8 cellular contexts compared by ENCODE assay signal in genomic region chr16:57185945-57186629, GRCh38. TPM values are rescaled to one million over a fixed set of nuclear protein-coding genes. Genes with fewer than 3 reads are reported as not detected.
DNase-seq lines count a peak whose midpoint lies in the region; ATAC-seq, FAIRE-seq and TF ChIP-seq lines count a peak whose summit lies in the region.

TSS of gene PSME3IP1 (minus strand) at chr16:57186039. CDS start at chr16:57173854, 12,185 bp downstream.
TSS of gene RSPRY1 (plus strand) at chr16:57186329. CDS start at chr16:57204659, 18,330 bp downstream.

- peak; percentile 67 for FAIRE-seq in keratinocyte (lab: Jason Lieb, UNC)

- no peaks in the 10 kb centered on the region for H3K9me3 ChIP-seq in keratinocyte (ENCODE audit: control insufficient read depth, low read depth, low read length)

- H3K36me3 ChIP-seq in keratinocyte (ENCODE audit: control insufficient read depth in 2 of 2, extremely low read depth in 1 of 2, insufficient read depth in 2 of 2, low read length in 2 of 2): peaks cover 3% of the 10 kb centered on the region in 2 experiments

- peak within 1 kb of the TSS; percentile 84 to 98 (median 96) for H3K4me3 ChIP-seq in keratinocyte (ENCODE audit: control insufficient read depth in 2 of 3, extremely low read depth in 1 of 3, insufficient read depth in 2 of 3, low read depth in 1 of 3, low read length in 3 of 3)

- H3K9ac ChIP-seq in keratinocyte (ENCODE audit: control insufficient read depth, extremely low read depth, insufficient read depth, low read length): peak within 1 kb of the TSS; percentile 97

- H3K27ac Mint-ChIP-seq in chondrocyte (ENCODE audit: unreplicated experiment): peak within 1 kb of the TSS; percentile 98

- H3K36me3 Mint-ChIP-seq in chondrocyte (ENCODE audit: low read depth): no peaks in the 10 kb centered on the region

- peaks cover 93% of the 10 kb centered on the region for H3K79me2 ChIP-seq in keratinocyte (ENCODE audit: control insufficient read depth, insufficient read depth, low read length)

- no peaks in the 10 kb centered on the region for H4K20me1 ChIP-seq in keratinocyte (ENCODE audit: control insufficient read depth, extremely low read depth, insufficient read depth, low read length)

- peaks cover 53% of the 10 kb centered on the region for H3K4me1 Mint-ChIP-seq in chondrocyte (ENCODE audit: low read depth)

- H3K4me1 ChIP-seq in keratinocyte (ENCODE audit: control insufficient read depth, extremely low read depth, insufficient read depth, low read length): peaks cover 26% of the 10 kb centered on the region

- H3K4me2 ChIP-seq in keratinocyte (ENCODE audit: control insufficient read depth, extremely low read depth, insufficient read depth, low read depth, low read length): peak within 1 kb of the TSS; percentile 98

- peak within 1 kb of the TSS; percentile 90 for H3K27ac ChIP-seq in keratinocyte (ENCODE audit: control insufficient read depth, insufficient read depth, low read length)

- TF ChIP-seq CTCF in chondrocyte (IDR thresholded peaks at IDR 0.05): no peak
- TF ChIP-seq CTCF in keratinocyte (optimal IDR thresholded peaks at IDR 0.05 in 1 of 3, IDR thresholded peaks at IDR 0.05 in 1 of 3, conservative IDR thresholded peaks at IDR 0.05 in 1 of 3; ENCODE audit: extremely low read depth in 1 of 3, insufficient read depth in 2 of 3, low read length in 3 of 3): no peak

- TF ChIP-seq POLR2A in GM19193 (IDR thresholded peaks at IDR 0.05; ENCODE audit: extremely low read depth, insufficient read depth, insufficient read length): peak; percentile 74

- H3K27me3 Mint-ChIP-seq in chondrocyte (ENCODE audit: low read depth): no peaks in the 10 kb centered on the region

- H2AFZ ChIP-seq in keratinocyte (ENCODE audit: control insufficient read depth, low read length): peak within 1 kb of the TSS; percentile 89

- H3K27me3 ChIP-seq in keratinocyte (ENCODE audit: control insufficient read depth, extremely low read depth, insufficient read depth, low read length): no peaks in the 10 kb centered on the region

- peak; percentile 97 for DNase-seq in AML-193 (lab: John Stamatoyannopoulos, UW)
- peak; percentile 90 for DNase-seq in NCI-H510A treated with DMSO at 0.1 percent for 48 hours (lab: John Stamatoyannopoulos, UW)
- DNase-seq in activated CD4-positive, alpha-beta T cell treated with anti-CD3 and anti-CD28 coated beads for 24 hours (ENCODE audit: low read depth in 2 of 2): peak; percentile 95 to 98
- DNase-seq in chondrocyte (ENCODE audit: low spot score): peak; percentile 97
- DNase-seq in keratinocyte (ENCODE audit: low read depth, low spot score): peak; percentile 98
- DNase-seq in stimulated activated CD4-positive, alpha-beta T cell treated with anti-CD3 and anti-CD28 coated beads, Interleukin-15, amount 100 ng/mL, for 1 hour (ENCODE audit: low read depth in 1 of 2, low spot score in 1 of 2): peak; percentile 92 to 97

- H3K9me3 Mint-ChIP-seq in chondrocyte (ENCODE audit: low read depth): no peaks in the 10 kb centered on the region

- peak; percentile 92 for ATAC-seq in HG03439 (IDR thresholded peaks at IDR 0.05; ENCODE audit: unreplicated experiment)

- peak within 1 kb of the TSS; percentile 98 for H3K4me3 Mint-ChIP-seq in chondrocyte (ENCODE audit: unreplicated experiment)

- dilution Hi-C loops in keratinocyte (cut with MboI; ENCODE audit: extremely low pct_ligation_motif_present, low sequenced_read_pairs): no loop called here

- H3K9me1 ChIP-seq in keratinocyte (ENCODE audit: control insufficient read depth, extremely low read depth, insufficient read depth, low read length): no peaks in the 10 kb centered on the region

RNA-seq across cellular contexts. Expression of gene PSME3IP1, which starts in this region (rescaled TPM):
- total RNA-seq in chondrocyte: 51.3 to 65.5 TPM (median 56.8 TPM) in 3 replicates
- 66.5 to 75.7 TPM (median 69.2 TPM) in 3 replicates for polyA plus RNA-seq in keratinocyte
- polyA plus RNA-seq in keratinocyte (2011; ENCODE audit: low read depth): 310 TPM
- 56.1 and 57.7 TPM in 2 replicates for polyA plus RNA-seq in keratinocyte (2011; cell fraction: cytosol; rRNA removed)
- polyA plus RNA-seq in keratinocyte (2011; cell fraction: nucleus; rRNA removed): 104 and 119 TPM in 2 replicates
- 50.1 and 71.0 TPM in 2 replicates for polyA plus RNA-seq in keratinocyte (2012; ENCODE audit: low replicate concordance)
- polyA minus RNA-seq in keratinocyte: 59.7 to 75.2 TPM (median 61.9 TPM) in 3 replicates
- polyA minus RNA-seq in keratinocyte (2011; cell fraction: cytosol; rRNA and poly(A)+ RNA removed): 50.6 TPM
- polyA minus RNA-seq in keratinocyte (2011; cell fraction: nucleus; rRNA and poly(A)+ RNA removed): 19.2 and 37.2 TPM in 2 replicates

RNA-seq across cellular contexts. Expression of gene RSPRY1, which starts in this region (rescaled TPM):
- 38.9 to 48.7 TPM (median 42.6 TPM) in 3 replicates for total RNA-seq in chondrocyte
- 33.7 to 42.2 TPM (median 38.9 TPM) in 3 replicates for polyA plus RNA-seq in keratinocyte
- 36.5 TPM for polyA plus RNA-seq in keratinocyte (2011; ENCODE audit: low read depth)
- 22.8 and 42.6 TPM in 2 replicates for polyA plus RNA-seq in keratinocyte (2011; cell fraction: cytosol; rRNA removed)
- polyA plus RNA-seq in keratinocyte (2011; cell fraction: nucleus; rRNA removed): 45.3 and 50.7 TPM in 2 replicates
- polyA plus RNA-seq in keratinocyte (2012; ENCODE audit: low replicate concordance): 13.6 and 25.0 TPM in 2 replicates
- 47.9 to 108 TPM (median 97.4 TPM) in 3 replicates for polyA minus RNA-seq in keratinocyte
- 46.2 TPM for polyA minus RNA-seq in keratinocyte (2011; cell fraction: cytosol; rRNA and poly(A)+ RNA removed)
- 31.1 and 49.4 TPM in 2 replicates for polyA minus RNA-seq in keratinocyte (2011; cell fraction: nucleus; rRNA and poly(A)+ RNA removed)

Comparison
In these comparisons a context has a peak if more than half of its experiments do, and no peak if none do; other contexts are left out.
1. Peak in every context shown above with its lines: DNase-seq, ATAC-seq, H3K4me3 ChIP-seq and H3K27ac ChIP-seq.